Comparison of ENCODE assay signal across 8 cellular contexts in the genomic region with DNA sequence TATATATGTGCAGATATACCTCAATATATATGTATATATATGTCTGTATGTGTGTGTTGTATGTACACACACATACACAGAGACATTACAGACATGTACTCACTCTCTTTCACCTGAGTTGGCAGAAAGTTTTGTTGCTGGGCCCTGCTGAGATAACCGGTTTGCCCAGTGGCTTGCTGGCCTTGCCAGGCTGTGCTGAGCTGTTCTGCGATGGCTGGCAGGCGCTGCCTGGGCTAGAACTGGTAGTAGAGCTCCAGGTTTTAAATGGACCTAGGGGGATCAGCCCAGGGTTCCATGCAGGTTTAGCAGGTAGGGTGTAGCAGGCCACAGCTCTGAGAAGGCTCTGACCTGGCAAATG.
A peak's percentile ranks its signal among the peaks of the same experiment; 100 is the strongest.
DNase-seq lines count a peak whose midpoint lies in the region; ATAC-seq lines count a peak whose summit lies in the region.

No MANE protein-coding gene starts in this region.

- in situ Hi-C loops in HAP-1 (cut with MboI; ENCODE audit: low sequenced_read_pairs), result no loop called here

- H3K27me3 ChIP-seq in HAP-1 (ENCODE audit: low read depth), result no peaks in the 10 kb centered on the region

- H3K27me3 Mint-ChIP-seq in activated T-helper 17 cell treated with anti-CD3 and anti-CD28 coated beads, Interleukin-2, amount 50 U/mL, for 72 hours, result no peaks in the 10 kb centered on the region

- H3K4me3 Mint-ChIP-seq in activated T-helper 17 cell treated with anti-CD3 and anti-CD28 coated beads, Interleukin-2, amount 50 U/mL, for 72 hours, result peak overlapping the region; percentile 66

- H3K36me3 ChIP-seq in HAP-1 (replicated peaks), result no peaks in the 10 kb centered on the region

- H3K36me3 Mint-ChIP-seq in activated T-helper 17 cell treated with anti-CD3 and anti-CD28 coated beads, Interleukin-2, amount 50 U/mL, for 72 hours (ENCODE audit: low read depth), result no peaks in the 10 kb centered on the region

- H3K27ac Mint-ChIP-seq in activated T-helper 17 cell treated with anti-CD3 and anti-CD28 coated beads, Interleukin-2, amount 50 U/mL, for 72 hours, result peak overlapping the region; percentile 39

- no peak overlapping the region for H3K4me3 ChIP-seq in HAP-1

- ATAC-seq in activated T-helper 17 cell treated with anti-CD3 and anti-CD28 coated beads, Interleukin-2, amount 50 U/mL, for 72 hours (replicated peaks), result peak; percentile 37
- ATAC-seq in left lobe of liver, result peak; percentile 57
- no peak for ATAC-seq in HG02884 (IDR thresholded peaks at IDR 0.05; ENCODE audit: unreplicated experiment)

- no peaks in the 10 kb centered on the region for H3K9me3 Mint-ChIP-seq in activated T-helper 17 cell treated with anti-CD3 and anti-CD28 coated beads, Interleukin-2, amount 50 U/mL, for 72 hours

- H3K4me1 ChIP-seq in HAP-1, result no peaks in the 10 kb centered on the region

- H3K27ac ChIP-seq in temporal lobe (ENCODE audit: low read depth, low read length), result peak overlapping the region; percentile 10

- no peaks in the 10 kb centered on the region for H3K9me3 ChIP-seq in HAP-1

- H3K4me1 Mint-ChIP-seq in activated T-helper 17 cell treated with anti-CD3 and anti-CD28 coated beads, Interleukin-2, amount 50 U/mL, for 72 hours, result peaks cover 17% of the 10 kb centered on the region

- DNase-seq in NCI-H748 (lab: John Stamatoyannopoulos, UW; ENCODE audit: unreplicated experiment), result peak; percentile 19
- DNase-seq in NCI-H748 treated with DMSO at 0.1 percent for 48 hours (lab: John Stamatoyannopoulos, UW), result no peak
- peak; percentile 77 for DNase-seq in left lobe of liver (ENCODE audit: low spot score)
- DNase-seq in NCI-H1930 (lab: John Stamatoyannopoulos, UW), result no peak
- no peak for DNase-seq in HAP-1 (ENCODE audit: low spot score in 2 of 2)

Comparison
In these comparisons a context has a peak if more than half of its experiments do, and no peak if none do; other contexts are left out.
1. DNase-seq: peak in NCI-H748 (single experiment) and left lobe of liver (single experiment); none in NCI-H748 treated with DMSO at 0.1 percent for 48 hours (single experiment), NCI-H1930 (0 of 2) and HAP-1 (0 of 2).